In genomic region chr21:26389971-26390641, GRCh38 we compare ENCODE assay signal across 8 cellular contexts.
DNase-seq lines count a peak whose midpoint lies in the region; ATAC-seq and TF ChIP-seq lines count a peak whose summit lies in the region.

No MANE protein-coding gene starts in this region.

- H3K9ac ChIP-seq in BLaER1 treated with 17β-estradiol and CSF1 and Interleukin-3, amounts not matched to agents 10 nM and 100 nM = peak overlapping the region in 3 of 11 experiments; percentile 18 to 45 (median 19); a peak in 1 of 22 replicates
- no peak overlapping the region for H3K9ac ChIP-seq in H9 (ENCODE audit: extremely low read depth, insufficient read length, low read length)

- H3K9me3 Mint-ChIP-seq in glutamatergic neuron (ENCODE audit: unreplicated experiment) (peaks cover 2% of the 10 kb centered on the region), H9 (no peaks in the 10 kb centered on the region)

- H3K4me3 ChIP-seq in BLaER1 treated with 17β-estradiol and CSF1 and Interleukin-3, amounts not matched to agents 10 nM and 100 nM = no peak overlapping the region
- H3K4me3 ChIP-seq in tibial artery = no peak overlapping the region

- peak; percentile 82 for ATAC-seq in HG03159 (IDR thresholded peaks at IDR 0.05; ENCODE audit: unreplicated experiment)

- H3K23me2 ChIP-seq in H9 (ENCODE audit: insufficient read length, low read depth, low read length, poor library complexity, severe bottlenecking) = no peaks in the 10 kb centered on the region

- H3K9me3 ChIP-seq in BLaER1 treated with 17β-estradiol and CSF1 and Interleukin-3, amounts not matched to agents 10 nM and 100 nM (replicated peaks in 1 of 11) = peaks cover 15 to 25% (median 19%) of the 10 kb centered on the region in 11 experiments
- H3K9me3 ChIP-seq in H9 (ENCODE audit: control insufficient read depth, low read depth, low read length) (no peaks in the 10 kb centered on the region), tibial artery (no peaks in the 10 kb centered on the region)

- H3K18ac ChIP-seq in H9 (ENCODE audit: insufficient read length, low read depth, low read length) = no peak overlapping the region

- intact Hi-C loops in tibial artery (cut with DNase I; ENCODE audit: low total_unique reads) = no loop called here

- H3K27ac ChIP-seq in BLaER1 treated with 17β-estradiol and CSF1 and Interleukin-3, amounts not matched to agents 10 nM and 100 nM = peak overlapping the region; percentile 4 to 72 (median 48); a peak in 16 of 22 replicates
- no peak overlapping the region for H3K27ac ChIP-seq in H9 (ENCODE audit: insufficient read length, low read depth, low read length)
- H3K27ac ChIP-seq in tibial artery = no peak overlapping the region

- no peak overlapping the region for H3T11ph ChIP-seq in H9 (ENCODE audit: low read length)

- no peak overlapping the region for H3K4ac ChIP-seq in H9 (ENCODE audit: low read depth, low read length)

- no peaks in the 10 kb centered on the region for H3K27me3 ChIP-seq in BLaER1 treated with 17β-estradiol and CSF1 and Interleukin-3, amounts not matched to agents 10 nM and 100 nM
- no peaks in the 10 kb centered on the region for H3K27me3 ChIP-seq in H9 (ENCODE audit: insufficient read depth, low read length)
- H3K27me3 ChIP-seq in tibial artery = no peaks in the 10 kb centered on the region

- no peak overlapping the region for H4K91ac ChIP-seq in H9 (ENCODE audit: insufficient read length, low read depth, low read length)

- TF ChIP-seq CTCF in glutamatergic neuron (IDR thresholded peaks at IDR 0.05; ENCODE audit: partially characterized antibody, unreplicated experiment) (no peak), H9 (conservative IDR thresholded peaks at IDR 0.05) (no peak), tibial artery (IDR thresholded peaks at IDR 0.05) (no peak)

- peak; percentile 13 for DNase-seq in RPMI8226
- DNase-seq in glutamatergic neuron = peak; percentile 17
- DNase-seq in T-helper 2 cell = no peak
- no peak for DNase-seq in H9
- DNase-seq in NCI-H187 (lab: John Stamatoyannopoulos, UW) = no peak
- DNase-seq in tibial artery = no peak

- H3K79me1 ChIP-seq in H9 (ENCODE audit: insufficient read depth, low read depth, low read length, poor library complexity, severe bottlenecking) = no peaks in the 10 kb centered on the region

- no peak overlapping the region for H2BK120ac ChIP-seq in H9 (ENCODE audit: low read depth, low read length, poor library complexity, severe bottlenecking)

- H3K4me3 Mint-ChIP-seq in glutamatergic neuron (ENCODE audit: unreplicated experiment) = peak overlapping the region; percentile 36
- H3K4me3 Mint-ChIP-seq in H9 = no peak overlapping the region

- no peak overlapping the region for H2BK20ac ChIP-seq in H9 (ENCODE audit: low read depth, low read length, poor library complexity, severe bottlenecking)

- H3K4me1 ChIP-seq in BLaER1 treated with 17β-estradiol and CSF1 and Interleukin-3, amounts not matched to agents 10 nM and 100 nM = peaks cover 10 to 46% (median 28%) of the 10 kb centered on the region in 10 experiments
- H3K4me1 ChIP-seq in H9 (ENCODE audit: insufficient read depth, low read length) (no peaks in the 10 kb centered on the region), tibial artery (peaks cover 0 to 9% (median 0%) of the 10 kb centered on the region in 4 donors)

- no peaks in the 10 kb centered on the region for H4K20me1 ChIP-seq in BLaER1 treated with 17β-estradiol and CSF1 and Interleukin-3, amounts not matched to agents 10 nM and 100 nM
- H4K20me1 ChIP-seq in H9 (ENCODE audit: control insufficient read depth, insufficient read depth, insufficient read length) = no peaks in the 10 kb centered on the region

- H4K8ac ChIP-seq in H9 (replicated peaks; ENCODE audit: insufficient read length, low read depth, low read length) = no peak overlapping the region

- no peak overlapping the region for H3K56ac ChIP-seq in H9 (ENCODE audit: insufficient read length, low read depth, low read length)

- H3K23ac ChIP-seq in H9 (ENCODE audit: insufficient read length, low read depth, low read length) = no peak overlapping the region

- H3K36me3 ChIP-seq in BLaER1 treated with 17β-estradiol and CSF1 and Interleukin-3, amounts not matched to agents 10 nM and 100 nM = no peaks in the 10 kb centered on the region
- no peaks in the 10 kb centered on the region for H3K36me3 ChIP-seq in tibial artery

- H3K4me2 ChIP-seq in BLaER1 treated with 17β-estradiol and CSF1 and Interleukin-3, amounts not matched to agents 10 nM and 100 nM = peak overlapping the region; percentile 33 to 65 (median 54); a peak in 21 of 22 replicates
- H3K4me2 ChIP-seq in H9 (ENCODE audit: insufficient read depth, insufficient read length, low read length) = no peak overlapping the region

- H3K27me3 Mint-ChIP-seq in glutamatergic neuron (ENCODE audit: unreplicated experiment) = peaks cover 2% of the 10 kb centered on the region
- H3K27me3 Mint-ChIP-seq in H9 (ENCODE audit: low read depth) = no peaks in the 10 kb centered on the region

- H2BK12ac ChIP-seq in H9 (ENCODE audit: insufficient read length, low read depth, low read length) = no peak overlapping the region

- H3K27ac Mint-ChIP-seq in glutamatergic neuron (ENCODE audit: unreplicated experiment) = peak overlapping the region; percentile 83
- H3K27ac Mint-ChIP-seq in H9 = no peak overlapping the region

- H3K14ac ChIP-seq in H9 (ENCODE audit: insufficient read depth, low read length) = no peak overlapping the region

- no CpG with 5 or more reads among the region's 6 CpGs for whole genome bisulfite sequencing in H9 (ENCODE audit: extremely low coverage, insufficient read length, low lambda C conversion rate)

- H3K4me1 Mint-ChIP-seq in glutamatergic neuron (ENCODE audit: low read depth, unreplicated experiment) (peaks cover 26% of the 10 kb centered on the region), H9 (no peaks in the 10 kb centered on the region; a peak in 1 of 4 replicates)

- H2BK15ac ChIP-seq in H9 (ENCODE audit: low read depth, low read length) = no peak overlapping the region

- no peak overlapping the region for H2AFZ ChIP-seq in H9 (ENCODE audit: low read length)

- H4K5ac ChIP-seq in H9 (ENCODE audit: insufficient read length, low read depth, low read length) = no peak overlapping the region

- no peaks in the 10 kb centered on the region for H3K79me2 ChIP-seq in H9 (ENCODE audit: insufficient read depth, low read length)

- no peak overlapping the region for H2BK5ac ChIP-seq in H9 (ENCODE audit: insufficient read length, low read length)

- H2AK5ac ChIP-seq in H9 (ENCODE audit: insufficient read length, low read length) = no peak overlapping the region

- H3K36me3 Mint-ChIP-seq in glutamatergic neuron (ENCODE audit: unreplicated experiment) (peaks cover 10% of the 10 kb centered on the region), H9 (ENCODE audit: insufficient read depth in 1 of 3, low read depth in 3 of 3) (peaks cover 0 to 4% (median 0%) of the 10 kb centered on the region in 3 experiments; a peak in 1 of 7 replicates)

Comparison
In these comparisons a context has a peak if more than half of its experiments do, and no peak if none do; other contexts are left out.
1. H3K27ac ChIP-seq: peak in BLaER1 treated with 17β-estradiol and CSF1 and Interleukin-3, amounts not matched to agents 10 nM and 100 nM (11 of 11); none in H9 (single experiment) and tibial artery (0 of 2).
2. DNase-seq: peak in RPMI8226 (single experiment) and glutamatergic neuron (single experiment); none in T-helper 2 cell (0 of 5), H9 (single experiment), NCI-H187 (0 of 2) and tibial artery (0 of 2).